ENCODE assay signal across 8 cellular contexts in the genomic region with DNA sequence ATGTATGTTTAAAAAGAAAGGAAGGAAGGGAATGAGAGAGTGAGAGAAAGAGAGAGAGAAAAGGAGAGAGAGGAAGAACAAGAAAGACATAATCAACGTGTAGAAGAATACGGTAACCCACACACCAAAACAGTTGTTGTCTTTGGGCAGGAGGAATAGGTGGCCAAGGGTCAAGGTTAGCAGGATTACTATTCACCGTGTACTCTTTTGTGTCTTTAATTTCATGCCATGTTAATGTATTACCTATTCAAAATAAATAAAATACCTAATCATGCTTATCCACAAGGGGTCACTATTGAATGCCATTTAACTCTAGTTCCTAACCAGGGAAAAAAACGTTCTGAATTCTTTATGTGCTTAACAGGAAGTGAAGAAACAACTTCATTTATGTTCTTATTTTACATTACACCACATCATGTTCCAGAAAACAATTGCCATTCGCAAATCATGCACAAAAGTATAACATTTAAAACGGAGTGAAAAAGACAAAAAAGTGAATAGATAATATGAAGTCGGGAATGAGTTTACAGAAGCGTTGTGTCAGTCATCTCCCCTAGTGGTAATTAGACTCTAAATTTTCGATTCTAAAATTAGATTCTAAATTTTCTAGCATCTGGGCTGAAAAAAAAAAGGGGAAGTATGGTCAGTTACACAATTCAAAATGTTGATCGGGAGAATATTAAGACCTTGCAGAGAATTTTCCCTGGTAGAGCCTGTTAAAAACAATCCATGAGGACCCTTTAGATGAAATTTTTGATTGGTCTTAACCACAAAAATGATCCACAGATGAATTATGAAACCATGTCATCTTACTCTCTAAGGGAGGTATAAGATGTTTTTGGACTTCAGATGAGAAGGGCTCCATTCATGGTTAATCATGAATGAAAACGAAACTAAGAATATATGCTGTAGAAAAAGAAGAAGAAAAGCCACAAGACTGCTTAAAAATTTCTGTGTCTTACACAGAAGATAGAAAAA. TPM values are rescaled to one million over a fixed set of nuclear protein-coding genes. Genes with fewer than 3 reads are reported as not detected.
DNase-seq lines count a peak whose midpoint lies in the region; ATAC-seq, FAIRE-seq and TF ChIP-seq lines count a peak whose summit lies in the region.

No MANE protein-coding gene starts in this region.

- no peaks in the 10 kb centered on the region for H3K9me3 Mint-ChIP-seq in central memory CD8-positive, alpha-beta T cell

- no peaks in the 10 kb centered on the region for H3K27me3 Mint-ChIP-seq in central memory CD8-positive, alpha-beta T cell

- 1% methylated on average over 11 of the region's 11 CpGs for WGBS in HepG2 (ENCODE audit: low lambda C conversion rate)
- 5% methylated on average over 11 of the region's 11 CpGs for WGBS in suprapubic skin

- DNase-seq in GM12864 (ENCODE audit: low read depth) (no peak), Panc1 (ENCODE audit: low read depth, low spot score) (peak; percentile 76), HepG2 (ENCODE audit: low spot score) (peak; percentile 71), suprapubic skin (ENCODE audit: low spot score in 2 of 2) (no peak)
- no peak for DNase-seq in central memory CD8-positive, alpha-beta T cell (ENCODE audit: low spot score in 2 of 2)

- TF ChIP-seq POLR2A in HepG2 (IDR thresholded peaks at IDR 0.05; ENCODE audit: insufficient read depth in 1 of 2, low read depth in 2 of 2, low read length in 2 of 2), result no peak
- TF ChIP-seq POLR2A in suprapubic skin (IDR thresholded peaks at IDR 0.05), result no peak

- H3K36me3 ChIP-seq in Loucy (ENCODE audit: insufficient read depth, low read length) (no peaks in the 10 kb centered on the region), Panc1 (ENCODE audit: control insufficient read depth, insufficient read depth, low read length) (no peaks in the 10 kb centered on the region), HepG2 (replicated peaks in 1 of 2; ENCODE audit: control insufficient read depth in 1 of 2, insufficient read depth in 2 of 2, low read length in 2 of 2) (no peaks in the 10 kb centered on the region), suprapubic skin (no peaks in the 10 kb centered on the region)

- peak overlapping the region; percentile 75 for H3K4me2 ChIP-seq in Loucy (ENCODE audit: low read depth, low read length, poor library complexity, severe bottlenecking)
- peak overlapping the region; percentile 81 for H3K4me2 ChIP-seq in HepG2 (ENCODE audit: low read depth, low read length)

- H3K4me1 ChIP-seq in Loucy (ENCODE audit: insufficient read depth, low read length, poor library complexity, severe bottlenecking), result no peaks in the 10 kb centered on the region
- peaks cover 3% of the 10 kb centered on the region for H3K4me1 ChIP-seq in Panc1 (ENCODE audit: control insufficient read depth, insufficient read depth, low read length)
- H3K4me1 ChIP-seq in HepG2 (ENCODE audit: insufficient read depth, low read length), result 0 out of 2 replicates have a peak, but pooled peaks cover 7% of the 10 kb centered on the region
- H3K4me1 ChIP-seq in suprapubic skin, result peaks cover 10% of the 10 kb centered on the region

- H3K36me3 Mint-ChIP-seq in central memory CD8-positive, alpha-beta T cell (ENCODE audit: insufficient read depth), result peaks cover 4% of the 10 kb centered on the region

- POLR2A ChIA-PET in Panc1 (lab: Charles Lee) (interaction anchor here (0.6 kb wide), 1 partner anchor 24 kb away, joined by 3 read pairs; no protein-coding TSS in a partner anchor), HepG2 (lab: Yijun Ruan, JAX) (no interaction called here)

- no TSS peak for BruUV-seq in Panc1 (replicated peaks; lab: Mats Ljungman, UMichigan)
- BruUV-seq in HepG2 (replicated peaks; lab: Mats Ljungman, UMichigan), result no TSS peak

- peak overlapping the region; percentile 67 for H3K9ac ChIP-seq in Loucy (ENCODE audit: low read depth, low read length, poor library complexity, severe bottlenecking)
- peak overlapping the region; percentile 66 for H3K9ac ChIP-seq in HepG2 (ENCODE audit: insufficient read depth, low read depth, low read length)

- peak; percentile 65 for FAIRE-seq in HepG2 (lab: Jason Lieb, UNC)

- no peaks in the 10 kb centered on the region for H4K20me1 ChIP-seq in Loucy (ENCODE audit: insufficient read depth, low read length, poor library complexity, severe bottlenecking)
- H4K20me1 ChIP-seq in HepG2 (ENCODE audit: insufficient read depth, low read length), result no peaks in the 10 kb centered on the region

- peak; percentile 35; the same call in 1 of the 2 replicates for TF ChIP-seq RAD21 in HepG2 (CRISPR knock-in tag; IDR thresholded peaks at IDR 0.05)

- H3K4me3 ChIP-seq in GM12864 (ENCODE audit: low read depth, low read length) (peak overlapping the region; percentile 59), Loucy (ENCODE audit: low read length, poor library complexity, severe bottlenecking) (peak overlapping the region; percentile 73), Panc1 (ENCODE audit: low read depth in 2 of 2, low read length in 2 of 2) (peak overlapping the region; percentile 50 to 56), HepG2 (replicated peaks in 1 of 3; ENCODE audit: insufficient read depth in 1 of 3, low read depth in 2 of 3, low read length in 3 of 3) (peak overlapping the region; percentile 66 to 85 (median 68)), suprapubic skin (peak overlapping the region; percentile 57)

- H3K27ac ChIP-seq in 22Rv1, result no peak overlapping the region
- peak overlapping the region; percentile 91 for H3K27ac ChIP-seq in Panc1 (ENCODE audit: low read length)
- H3K27ac ChIP-seq in HepG2 (ENCODE audit: extremely low read length, insufficient read depth, low read length), result no peak overlapping the region
- peak overlapping the region; percentile 7 for H3K27ac ChIP-seq in suprapubic skin

- H3F3A ChIP-seq in Loucy (ENCODE audit: low read depth), result no peaks in the 10 kb centered on the region

- H2AFZ ChIP-seq in Loucy (ENCODE audit: low read length) (peak overlapping the region; percentile 88), HepG2 (ENCODE audit: low read length) (peak overlapping the region; percentile 97)

- peaks cover 12% of the 10 kb centered on the region for H3K27me3 ChIP-seq in Loucy (ENCODE audit: insufficient read depth, low read length, poor library complexity, severe bottlenecking)
- no peaks in the 10 kb centered on the region for H3K27me3 ChIP-seq in Panc1 (ENCODE audit: control insufficient read depth, insufficient read depth, low read length)
- H3K27me3 ChIP-seq in HepG2 (ENCODE audit: control insufficient read depth in 1 of 2, insufficient read depth in 2 of 2, low read length in 2 of 2), result no peaks in the 10 kb centered on the region; a peak in 1 of 5 replicates
- H3K27me3 ChIP-seq in suprapubic skin, result no peaks in the 10 kb centered on the region

- H3K27ac Mint-ChIP-seq in central memory CD8-positive, alpha-beta T cell (ENCODE audit: low read depth), result peak overlapping the region; percentile 83

- TF ChIP-seq CTCF in 22Rv1 (IDR thresholded peaks at IDR 0.05), result peak; percentile 89
- peak; percentile 26 for TF ChIP-seq CTCF in GM12864 (IDR thresholded peaks at IDR 0.05; ENCODE audit: low read depth, low read length, missing control alignments)
- TF ChIP-seq CTCF in Loucy (conservative IDR thresholded peaks at IDR 0.05; ENCODE audit: low read length), result peak; percentile 73
- peak; percentile 63; the same call in 1 of the 2 replicates for TF ChIP-seq CTCF in Panc1 (IDR thresholded peaks at IDR 0.05)
- TF ChIP-seq CTCF in HepG2 (CRISPR knock-in tag; IDR thresholded peaks at IDR 0.05), result peak; percentile 70
- TF ChIP-seq CTCF in suprapubic skin (IDR thresholded peaks at IDR 0.05), result peak; percentile 8 to 33

- in situ Hi-C loops in Panc1 (cut with HindIII; ENCODE audit: low pct_unique_long_range_greater_than_20kb, low sequenced_read_pairs) (no loop called here), HepG2 (cut with HindIII; ENCODE audit: extremely low pct_ligation_motif_present, low pct_unique_long_range_greater_than_20kb) (loop anchor here (5.0 to 25.0 kb wide), 2 partner anchors 306 to 456 kb away; a partner anchor contains a TSS)

- CTCF ChIA-PET in Panc1 (lab: Charles Lee) (interaction anchor here (0.6 kb wide), 2 partner anchors 94 to 425 kb away, joined by 3 read pairs; no protein-coding TSS in a partner anchor), HepG2 (lab: Yijun Ruan, JAX; ENCODE audit: low intra/inter-chr PET ratio, low total read pairs) (interaction anchor here (0.8 to 1.6 kb wide), 3 partner anchors 96 to 304 kb away, joined by 3 to 6 read pairs (median 3); no protein-coding TSS in a partner anchor)

- H3K9me3 ChIP-seq in Loucy (ENCODE audit: insufficient read depth, low read depth, low read length) (no peaks in the 10 kb centered on the region), Panc1 (ENCODE audit: control insufficient read depth, insufficient read depth, low read depth, low read length) (no peaks in the 10 kb centered on the region), HepG2 (ENCODE audit: low read length) (no peaks in the 10 kb centered on the region), suprapubic skin (no peaks in the 10 kb centered on the region)

- intact Hi-C loops in Panc1 (cut with micrococcal nuclease; ENCODE audit: unreplicated experiment), result loop anchor here (1.0 to 2.0 kb wide), 3 partner anchors 79 to 303 kb away; no protein-coding TSS in a partner anchor
- intact Hi-C loops in HepG2 (cut with micrococcal nuclease; ENCODE audit: unreplicated experiment), result loop anchor here (1.0 to 5.0 kb wide), 5 partner anchors 81 to 486 kb away; no protein-coding TSS in a partner anchor

- no peaks in the 10 kb centered on the region for H3K9me2 ChIP-seq in Loucy (replicated peaks; ENCODE audit: low read depth, low read length)

- H3K79me2 ChIP-seq in Loucy (ENCODE audit: insufficient read depth, low read length) (no peaks in the 10 kb centered on the region), HepG2 (ENCODE audit: insufficient read depth, low read length) (no peaks in the 10 kb centered on the region)

- TF ChIP-seq EP300 in HepG2 (IDR thresholded peaks at IDR 0.05; ENCODE audit: low read depth in 2 of 2, low read length in 2 of 2) (no peak), HepG2 (CRISPR knock-in tag; IDR thresholded peaks at IDR 0.05; ENCODE audit: borderline replicate concordance) (no peak), suprapubic skin (IDR thresholded peaks at IDR 0.05) (no peak)

- ATAC-seq in HG02571 (IDR thresholded peaks at IDR 0.05; ENCODE audit: unreplicated experiment) (peak; percentile 58), Panc1 (peak; percentile 90), HepG2 (peak; percentile 96)
- ATAC-seq in central memory CD8-positive, alpha-beta T cell (replicated peaks; ENCODE audit: extremely low read depth, poor library complexity, severe bottlenecking), result peak; percentile 75

- H3K4me1 Mint-ChIP-seq in central memory CD8-positive, alpha-beta T cell, result peaks cover 13% of the 10 kb centered on the region

- peak overlapping the region; percentile 91 for H3K4me3 Mint-ChIP-seq in central memory CD8-positive, alpha-beta T cell

RNA-seq across cellular contexts. Expression of a gene that starts 0.7 kb away (rescaled TPM):
- 1.8 TPM for total RNA-seq in Panc1 (2021; ENCODE audit: unreplicated experiment)
- 3.3 TPM for polyA plus RNA-seq in Panc1 (2012; ENCODE audit: insufficient read length)
- not detected in 2 replicates for total RNA-seq in HepG2 (2016; rRNA removed; fragmentation: Illumina TruSeq; extraction: Trizol)
- not detected in 2 replicates for total RNA-seq in HepG2 (2016; cell fraction: cytosol; rRNA removed; fragmentation: Illumina TruSeq; extraction: Trizol; ENCODE audit: low read depth)
- not detected in 2 replicates for total RNA-seq in HepG2 (2016; cell fraction: insoluble cytoplasmic fraction; rRNA removed; fragmentation: Illumina TruSeq; extraction: Trizol)
- not detected in 2 replicates for total RNA-seq in HepG2 (2016; cell fraction: membrane; rRNA removed; fragmentation: Illumina TruSeq; extraction: Trizol)
- not detected in 2 replicates for total RNA-seq in HepG2 (2016; cell fraction: nucleus; rRNA removed; fragmentation: Illumina TruSeq; extraction: Trizol)
- 0.01 TPM in 2 replicates for polyA plus RNA-seq in HepG2 (2011; rRNA removed)
- 0.12 TPM in 1 of 2 replicates, not detected in the other for polyA plus RNA-seq in HepG2 (2011; cell fraction: cytosol; rRNA removed)
- polyA plus RNA-seq in HepG2 (2011; cell fraction: nucleus; rRNA removed), result not detected in 2 replicates
- polyA plus RNA-seq in HepG2 (2012), result 0.07 and 0.08 TPM in 2 replicates
- polyA plus RNA-seq in HepG2 (2016; cell fraction: cytosol; fragmentation: Illumina TruSeq; extraction: Trizol; ENCODE audit: low read depth), result not detected in 2 replicates
- polyA plus RNA-seq in HepG2 (2016; cell fraction: insoluble cytoplasmic fraction; fragmentation: Illumina TruSeq; extraction: Trizol; ENCODE audit: low read depth), result not detected in 2 replicates
- polyA plus RNA-seq in HepG2 (2016; cell fraction: membrane; fragmentation: Illumina TruSeq; extraction: Trizol; ENCODE audit: low read depth), result not detected in 2 replicates
- not detected in 2 replicates for polyA plus RNA-seq in HepG2 (2016; cell fraction: nucleus; fragmentation: Illumina TruSeq; extraction: Trizol; ENCODE audit: insufficient read depth, low read depth)
- not detected in 2 replicates for polyA minus RNA-seq in HepG2 (2011; rRNA and poly(A)+ RNA removed; ENCODE audit: low replicate concordance)
- not detected in 2 replicates for polyA minus RNA-seq in HepG2 (2011; cell fraction: cytosol; rRNA and poly(A)+ RNA removed)
- polyA minus RNA-seq in HepG2 (2011; cell fraction: nucleus; rRNA and poly(A)+ RNA removed), result not detected in 2 replicates
- under 1 TPM in 1 of 4 donors, not detected in 3; 0.45 TPM for total RNA-seq in suprapubic skin

RNA-seq across cellular contexts. Expression of a gene that starts 11.9 kb away (rescaled TPM):
- total RNA-seq in Panc1 (2021; ENCODE audit: unreplicated experiment) (87.1 TPM), HepG2 (2016; rRNA removed; fragmentation: Illumina TruSeq; extraction: Trizol) (152 and 211 TPM in 2 replicates), suprapubic skin (10 to 100 TPM; 24.2 to 65.8 (median 51.2) TPM)
- polyA plus RNA-seq in Panc1 (2012; ENCODE audit: insufficient read length), result 81.4 TPM
- 15.1 and 15.5 TPM in 2 replicates for total RNA-seq in HepG2 (2016; cell fraction: cytosol; rRNA removed; fragmentation: Illumina TruSeq; extraction: Trizol; ENCODE audit: low read depth)
- 152 and 208 TPM in 2 replicates for total RNA-seq in HepG2 (2016; cell fraction: insoluble cytoplasmic fraction; rRNA removed; fragmentation: Illumina TruSeq; extraction: Trizol)
- 27.7 and 33.8 TPM in 2 replicates for total RNA-seq in HepG2 (2016; cell fraction: membrane; rRNA removed; fragmentation: Illumina TruSeq; extraction: Trizol)
- total RNA-seq in HepG2 (2016; cell fraction: nucleus; rRNA removed; fragmentation: Illumina TruSeq; extraction: Trizol), result 70.8 and 71.1 TPM in 2 replicates
- polyA plus RNA-seq in HepG2 (2011; rRNA removed), result 31.6 and 39.2 TPM in 2 replicates
- 30.2 and 38.1 TPM in 2 replicates for polyA plus RNA-seq in HepG2 (2011; cell fraction: cytosol; rRNA removed)
- 15.4 and 16.2 TPM in 2 replicates for polyA plus RNA-seq in HepG2 (2011; cell fraction: nucleus; rRNA removed)
- polyA plus RNA-seq in HepG2 (2012), result 54.9 and 74.1 TPM in 2 replicates
- 12.8 and 13.3 TPM in 2 replicates for polyA plus RNA-seq in HepG2 (2016; cell fraction: cytosol; fragmentation: Illumina TruSeq; extraction: Trizol; ENCODE audit: low read depth)
- polyA plus RNA-seq in HepG2 (2016; cell fraction: insoluble cytoplasmic fraction; fragmentation: Illumina TruSeq; extraction: Trizol; ENCODE audit: low read depth), result 156 and 157 TPM in 2 replicates
- 17.9 and 20.9 TPM in 2 replicates for polyA plus RNA-seq in HepG2 (2016; cell fraction: membrane; fragmentation: Illumina TruSeq; extraction: Trizol; ENCODE audit: low read depth)
- 55.6 and 62.5 TPM in 2 replicates for polyA plus RNA-seq in HepG2 (2016; cell fraction: nucleus; fragmentation: Illumina TruSeq; extraction: Trizol; ENCODE audit: insufficient read depth, low read depth)
- 24.3 and 75.2 TPM in 2 replicates for polyA minus RNA-seq in HepG2 (2011; rRNA and poly(A)+ RNA removed; ENCODE audit: low replicate concordance)
- 32.9 and 37.7 TPM in 2 replicates for polyA minus RNA-seq in HepG2 (2011; cell fraction: cytosol; rRNA and poly(A)+ RNA removed)
- 40.8 and 54.5 TPM in 2 replicates for polyA minus RNA-seq in HepG2 (2011; cell fraction: nucleus; rRNA and poly(A)+ RNA removed)

Comparison
In these comparisons a context has a peak if more than half of its experiments do, and no peak if none do; other contexts are left out.
1. H3K27ac ChIP-seq: peak in Panc1 (single experiment) and suprapubic skin (single experiment); none in 22Rv1 (single experiment) and HepG2 (single experiment).
2. CTCF ChIP-seq: peak in every context shown above with its lines; median percentile 89 in 22Rv1; 73 in Loucy; 70 in HepG2; 63 in Panc1; 26 in GM12864; 20 in suprapubic skin.
3. DNase-seq: peak in Panc1 (single experiment) and HepG2 (single experiment); none in GM12864 (single experiment), central memory CD8-positive, alpha-beta T cell (0 of 2) and suprapubic skin (0 of 2).
4. Peak in every context shown above with its lines, with median percentiles within 50 percentile points of each other: H3K4me3 ChIP-seq and ATAC-seq.